In the genomic region with DNA sequence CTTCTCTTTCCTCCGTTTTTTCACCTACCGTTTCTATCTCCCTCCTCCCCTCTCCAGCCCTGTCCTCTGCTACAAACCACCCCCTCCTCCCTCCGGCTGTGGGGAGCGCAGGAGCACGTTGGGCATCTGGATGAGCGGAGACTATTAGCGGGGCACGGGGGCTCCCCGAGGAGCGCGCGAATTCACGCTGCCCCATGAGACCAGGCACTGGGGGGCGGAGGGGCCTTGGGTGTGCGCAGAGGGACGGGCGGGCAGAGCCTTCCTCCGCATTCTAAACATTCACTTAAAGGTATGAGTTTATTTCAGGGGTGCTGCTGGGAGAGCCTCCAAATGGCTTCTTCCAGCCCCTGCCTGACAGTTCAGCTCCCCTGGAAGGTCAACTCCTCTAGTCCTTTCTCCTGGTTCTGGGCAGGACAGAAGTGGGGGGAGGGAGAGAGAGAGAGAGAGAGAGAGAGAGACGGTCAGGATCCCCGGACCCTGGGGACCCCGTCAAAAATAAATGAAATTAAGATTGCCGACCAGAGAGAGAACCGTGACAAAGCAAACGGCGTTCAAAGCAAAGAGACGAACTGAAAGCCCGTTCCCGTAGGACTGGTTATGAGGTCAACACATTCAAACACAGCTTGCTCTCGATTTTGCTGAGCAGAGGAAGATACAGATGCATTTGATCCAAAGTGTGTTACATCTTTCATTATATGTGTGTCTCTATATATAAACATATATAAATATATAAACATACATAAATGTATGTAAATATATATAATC, we compare ENCODE assay signal across 1 cellular context.
TF ChIP-seq lines count a peak whose summit lies in the region.

No MANE protein-coding gene starts in this region.

TF ChIP-seq in WTC11, 78 proteins besides CTCF, POLR2A, EP300 and RAD21 (continued from another document):
- TF ChIP-seq, protein P1, sequence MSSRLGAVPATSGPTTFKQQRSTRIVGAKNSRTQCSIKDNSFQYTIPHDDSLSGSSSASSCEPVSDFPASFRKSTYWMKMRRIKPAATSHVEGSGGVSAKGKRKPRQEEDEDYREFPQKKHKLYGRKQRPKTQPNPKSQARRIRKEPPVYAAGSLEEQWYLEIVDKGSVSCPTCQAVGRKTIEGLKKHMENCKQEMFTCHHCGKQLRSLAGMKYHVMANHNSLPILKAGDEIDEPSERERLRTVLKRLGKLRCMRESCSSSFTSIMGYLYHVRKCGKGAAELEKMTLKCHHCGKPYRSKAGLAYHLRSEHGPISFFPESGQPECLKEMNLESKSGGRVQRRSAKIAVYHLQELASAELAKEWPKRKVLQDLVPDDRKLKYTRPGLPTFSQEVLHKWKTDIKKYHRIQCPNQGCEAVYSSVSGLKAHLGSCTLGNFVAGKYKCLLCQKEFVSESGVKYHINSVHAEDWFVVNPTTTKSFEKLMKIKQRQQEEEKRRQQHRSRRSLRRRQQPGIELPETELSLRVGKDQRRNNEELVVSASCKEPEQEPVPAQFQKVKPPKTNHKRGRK (CRISPR knock-in tag; IDR thresholded peaks at IDR 0.05; ENCODE audit: borderline replicate concordance): 0 out of 2 replicates have a peak, but pooled peaks have one; percentile 82
- TF ChIP-seq ZNF263 (CRISPR knock-in tag; IDR thresholded peaks at IDR 0.05; ENCODE audit: low read depth): peak; percentile 84
- no peak for TF ChIP-seq JAZF1 (CRISPR knock-in tag; IDR thresholded peaks at IDR 0.05)
